1 cellular context compared by ENCODE assay signal in genomic region chr19:10424011-10424637, GRCh38.
TF ChIP-seq lines count a peak whose summit lies in the region.

No MANE protein-coding gene starts in this region.

TF ChIP-seq in HepG2, 621 proteins besides CTCF, POLR2A, EP300 and RAD21 (continued from another document and continues in another):
- no peak for TF ChIP-seq GMEB1 (CRISPR knock-in tag; IDR thresholded peaks at IDR 0.05; ENCODE audit: borderline replicate concordance)
- TF ChIP-seq SP140L (CRISPR knock-in tag; IDR thresholded peaks at IDR 0.05; ENCODE audit: borderline replicate concordance), result no peak
- TF ChIP-seq ZNF790 (CRISPR knock-in tag; IDR thresholded peaks at IDR 0.05; ENCODE audit: borderline replicate concordance), result no peak
- TF ChIP-seq SP5 (CRISPR knock-in tag; IDR thresholded peaks at IDR 0.05; ENCODE audit: borderline replicate concordance, low read depth), result no peak
- no peak for TF ChIP-seq ZNF282 (IDR thresholded peaks at IDR 0.05; ENCODE audit: partially characterized antibody)
- TF ChIP-seq ZNF543 (CRISPR knock-in tag; IDR thresholded peaks at IDR 0.05), result no peak
- TF ChIP-seq RARA (CRISPR knock-in tag; IDR thresholded peaks at IDR 0.05), result no peak
- TF ChIP-seq CSRNP2 (CRISPR knock-in tag; conservative IDR thresholded peaks at IDR 0.05; ENCODE audit: low read depth), result no peak
- TF ChIP-seq TCF7L2 (IDR thresholded peaks at IDR 0.05; ENCODE audit: low read depth, low read length), result no peak
- no peak for TF ChIP-seq SIN3A (IDR thresholded peaks at IDR 0.05; ENCODE audit: borderline replicate concordance, low read depth, low read length)
- no peak for TF ChIP-seq MEIS2 (CRISPR knock-in tag; IDR thresholded peaks at IDR 0.05)
- no peak for TF ChIP-seq JARID2 (CRISPR knock-in tag; IDR thresholded peaks at IDR 0.05; ENCODE audit: insufficient replicate concordance)
- no peak for TF ChIP-seq ELF1 (CRISPR knock-in tag; IDR thresholded peaks at IDR 0.05)
- no peak for TF ChIP-seq SRY (CRISPR knock-in tag; IDR thresholded peaks at IDR 0.05)
- no peak for TF ChIP-seq ZNF749 (CRISPR knock-in tag; IDR thresholded peaks at IDR 0.05; ENCODE audit: borderline replicate concordance)
- no peak; the same call in 1 of the 2 replicates for TF ChIP-seq MYPOP (CRISPR knock-in tag; IDR thresholded peaks at IDR 0.05)
- no peak for TF ChIP-seq RELA (CRISPR knock-in tag; IDR thresholded peaks at IDR 0.05)
- no peak for TF ChIP-seq ASH2L (IDR thresholded peaks at IDR 0.05; ENCODE audit: insufficient read length, low read depth, low read length)
- TF ChIP-seq POGZ (CRISPR knock-in tag; IDR thresholded peaks at IDR 0.05), result peak; percentile 23; the same call in 1 of the 2 replicates
- no peak for TF ChIP-seq E2F1 (CRISPR knock-in tag; IDR thresholded peaks at IDR 0.05)
- no peak for TF ChIP-seq ARNT (IDR thresholded peaks at IDR 0.05)
- TF ChIP-seq ZBTB1 (CRISPR knock-in tag; IDR thresholded peaks at IDR 0.05; ENCODE audit: borderline replicate concordance), result no peak
- no peak for TF ChIP-seq ZNF30 (CRISPR knock-in tag; IDR thresholded peaks at IDR 0.05)
- TF ChIP-seq NFKBIZ (CRISPR knock-in tag; IDR thresholded peaks at IDR 0.05), result no peak
- TF ChIP-seq NRL (CRISPR knock-in tag; IDR thresholded peaks at IDR 0.05; ENCODE audit: borderline replicate concordance), result peak; percentile 24; the same call in 1 of the 2 replicates
- TF ChIP-seq ZNF550 (CRISPR knock-in tag; IDR thresholded peaks at IDR 0.05; ENCODE audit: borderline replicate concordance), result no peak
- no peak for TF ChIP-seq ZNF354B (CRISPR knock-in tag; IDR thresholded peaks at IDR 0.05)
- TF ChIP-seq ZNF280B (CRISPR knock-in tag; IDR thresholded peaks at IDR 0.05; ENCODE audit: borderline replicate concordance), result peak; percentile 20; the same call in 1 of the 2 replicates
- no peak for TF ChIP-seq ATF6 (CRISPR knock-in tag; conservative IDR thresholded peaks at IDR 0.05)
- TF ChIP-seq RFXAP (CRISPR knock-in tag; IDR thresholded peaks at IDR 0.05; ENCODE audit: borderline replicate concordance), result no peak
- TF ChIP-seq ZNF713 (CRISPR knock-in tag; IDR thresholded peaks at IDR 0.05), result no peak
- TF ChIP-seq ZNF256 (CRISPR knock-in tag; conservative IDR thresholded peaks at IDR 0.05), result no peak
- no peak for TF ChIP-seq AKAP8 (CRISPR knock-in tag; IDR thresholded peaks at IDR 0.05)
- TF ChIP-seq ZNF720 (CRISPR knock-in tag; IDR thresholded peaks at IDR 0.05), result no peak
- peak; percentile 44 for TF ChIP-seq STAG1 (CRISPR knock-in tag; IDR thresholded peaks at IDR 0.05)
- no peak for TF ChIP-seq ATM (IDR thresholded peaks at IDR 0.05; ENCODE audit: borderline replicate concordance)
- TF ChIP-seq GPN1 (CRISPR knock-in tag; IDR thresholded peaks at IDR 0.05; ENCODE audit: borderline replicate concordance), result no peak
- no peak for TF ChIP-seq ZNF770 (CRISPR knock-in tag; IDR thresholded peaks at IDR 0.05)
- no peak for TF ChIP-seq ZNF3 (CRISPR knock-in tag; IDR thresholded peaks at IDR 0.05)
- no peak for TF ChIP-seq GATAD1 (CRISPR knock-in tag; IDR thresholded peaks at IDR 0.05)
- TF ChIP-seq ZNF724P (CRISPR knock-in tag; IDR thresholded peaks at IDR 0.05; ENCODE audit: borderline replicate concordance), result no peak
- no peak for TF ChIP-seq TAF1 (CRISPR knock-in tag; IDR thresholded peaks at IDR 0.05)
- no peak for TF ChIP-seq ZBTB14 (CRISPR knock-in tag; IDR thresholded peaks at IDR 0.05)
- no peak for TF ChIP-seq FOXO1 (CRISPR knock-in tag; IDR thresholded peaks at IDR 0.05)
- TF ChIP-seq HNRNPH1 (optimal IDR thresholded peaks at IDR 0.05; ENCODE audit: low read depth, low read length), result no peak
- TF ChIP-seq KLF12 (CRISPR knock-in tag; IDR thresholded peaks at IDR 0.05; ENCODE audit: borderline replicate concordance), result no peak
- TF ChIP-seq ZHX1 (CRISPR knock-in tag; IDR thresholded peaks at IDR 0.05; ENCODE audit: low read depth), result no peak
- TF ChIP-seq KLF13 (CRISPR knock-in tag; IDR thresholded peaks at IDR 0.05), result no peak
- TF ChIP-seq TCF7 (IDR thresholded peaks at IDR 0.05; ENCODE audit: low read depth), result no peak
- no peak for TF ChIP-seq THAP7 (CRISPR knock-in tag; IDR thresholded peaks at IDR 0.05)
- TF ChIP-seq REXO4 (CRISPR knock-in tag; IDR thresholded peaks at IDR 0.05; ENCODE audit: borderline replicate concordance), result no peak
- TF ChIP-seq ZNF644 (CRISPR knock-in tag; IDR thresholded peaks at IDR 0.05; ENCODE audit: low read depth), result no peak
- peak; percentile 16; the same call in 1 of the 2 replicates for TF ChIP-seq ELF3 (CRISPR knock-in tag; IDR thresholded peaks at IDR 0.05)
- TF ChIP-seq RCOR2 (CRISPR knock-in tag; IDR thresholded peaks at IDR 0.05), result no peak
- no peak for TF ChIP-seq THAP8 (CRISPR knock-in tag; IDR thresholded peaks at IDR 0.05; ENCODE audit: borderline replicate concordance)
- no peak for TF ChIP-seq NPAS2 (CRISPR knock-in tag; IDR thresholded peaks at IDR 0.05; ENCODE audit: borderline replicate concordance)
- no peak for TF ChIP-seq ISL2 (CRISPR knock-in tag; IDR thresholded peaks at IDR 0.05)
- no peak for TF ChIP-seq KDM5A (IDR thresholded peaks at IDR 0.05; ENCODE audit: borderline replicate concordance, low read length)
